ENCODE assay signal across 1 cellular context in genomic region chr10:43138757-43139241, GRCh38.
TF ChIP-seq lines count a peak whose summit lies in the region.

No MANE protein-coding gene starts in this region.

TF ChIP-seq in K562, 482 proteins besides CTCF, POLR2A, EP300 and RAD21 (continued from another document and continues in another):
- TF ChIP-seq, protein P1, sequence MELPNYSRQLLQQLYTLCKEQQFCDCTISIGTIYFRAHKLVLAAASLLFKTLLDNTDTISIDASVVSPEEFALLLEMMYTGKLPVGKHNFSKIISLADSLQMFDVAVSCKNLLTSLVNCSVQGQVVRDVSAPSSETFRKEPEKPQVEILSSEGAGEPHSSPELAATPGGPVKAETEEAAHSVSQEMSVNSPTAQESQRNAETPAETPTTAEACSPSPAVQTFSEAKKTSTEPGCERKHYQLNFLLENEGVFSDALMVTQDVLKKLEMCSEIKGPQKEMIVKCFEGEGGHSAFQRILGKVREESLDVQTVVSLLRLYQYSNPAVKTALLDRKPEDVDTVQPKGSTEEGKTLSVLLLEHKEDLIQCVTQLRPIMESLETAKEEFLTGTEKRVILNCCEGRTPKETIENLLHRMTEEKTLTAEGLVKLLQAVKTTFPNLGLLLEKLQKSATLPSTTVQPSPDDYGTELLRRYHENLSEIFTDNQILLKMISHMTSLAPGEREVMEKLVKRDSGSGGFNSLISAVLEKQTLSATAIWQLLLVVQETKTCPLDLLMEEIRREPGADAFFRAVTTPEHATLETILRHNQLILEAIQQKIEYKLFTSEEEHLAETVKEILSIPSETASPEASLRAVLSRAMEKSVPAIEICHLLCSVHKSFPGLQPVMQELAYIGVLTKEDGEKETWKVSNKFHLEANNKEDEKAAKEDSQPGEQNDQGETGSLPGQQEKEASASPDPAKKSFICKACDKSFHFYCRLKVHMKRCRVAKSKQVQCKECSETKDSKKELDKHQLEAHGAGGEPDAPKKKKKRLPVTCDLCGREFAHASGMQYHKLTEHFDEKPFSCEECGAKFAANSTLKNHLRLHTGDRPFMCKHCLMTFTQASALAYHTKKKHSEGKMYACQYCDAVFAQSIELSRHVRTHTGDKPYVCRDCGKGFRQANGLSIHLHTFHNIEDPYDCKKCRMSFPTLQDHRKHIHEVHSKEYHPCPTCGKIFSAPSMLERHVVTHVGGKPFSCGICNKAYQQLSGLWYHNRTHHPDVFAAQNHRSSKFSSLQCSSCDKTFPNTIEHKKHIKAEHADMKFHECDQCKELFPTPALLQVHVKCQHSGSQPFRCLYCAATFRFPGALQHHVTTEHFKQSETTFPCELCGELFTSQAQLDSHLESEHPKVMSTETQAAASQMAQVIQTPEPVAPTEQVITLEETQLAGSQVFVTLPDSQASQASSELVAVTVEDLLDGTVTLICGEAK (IDR thresholded peaks at IDR 0.05) = peak; percentile 29; the same call in 1 of the 2 replicates
- TF ChIP-seq, protein P1 (CRISPR knock-in tag; IDR thresholded peaks at IDR 0.05) = no peak
- no peak for TF ChIP-seq SRSF7 (optimal IDR thresholded peaks at IDR 0.05; ENCODE audit: low read depth, low read length)
- TF ChIP-seq DIDO1 (tag; IDR thresholded peaks at IDR 0.05; ENCODE audit: low read depth) = no peak
- TF ChIP-seq POLR2B (IDR thresholded peaks at IDR 0.05; ENCODE audit: low read depth, partially characterized antibody) = no peak
- TF ChIP-seq, protein P2, sequence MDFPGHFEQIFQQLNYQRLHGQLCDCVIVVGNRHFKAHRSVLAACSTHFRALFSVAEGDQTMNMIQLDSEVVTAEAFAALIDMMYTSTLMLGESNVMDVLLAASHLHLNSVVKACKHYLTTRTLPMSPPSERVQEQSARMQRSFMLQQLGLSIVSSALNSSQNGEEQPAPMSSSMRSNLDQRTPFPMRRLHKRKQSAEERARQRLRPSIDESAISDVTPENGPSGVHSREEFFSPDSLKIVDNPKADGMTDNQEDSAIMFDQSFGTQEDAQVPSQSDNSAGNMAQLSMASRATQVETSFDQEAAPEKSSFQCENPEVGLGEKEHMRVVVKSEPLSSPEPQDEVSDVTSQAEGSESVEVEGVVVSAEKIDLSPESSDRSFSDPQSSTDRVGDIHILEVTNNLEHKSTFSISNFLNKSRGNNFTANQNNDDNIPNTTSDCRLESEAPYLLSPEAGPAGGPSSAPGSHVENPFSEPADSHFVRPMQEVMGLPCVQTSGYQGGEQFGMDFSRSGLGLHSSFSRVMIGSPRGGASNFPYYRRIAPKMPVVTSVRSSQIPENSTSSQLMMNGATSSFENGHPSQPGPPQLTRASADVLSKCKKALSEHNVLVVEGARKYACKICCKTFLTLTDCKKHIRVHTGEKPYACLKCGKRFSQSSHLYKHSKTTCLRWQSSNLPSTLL (IDR thresholded peaks at IDR 0.05) = no peak
- no peak for TF ChIP-seq HNRNPUL1 (IDR thresholded peaks at IDR 0.05; ENCODE audit: low read length)
- TF ChIP-seq SRSF9 (IDR thresholded peaks at IDR 0.05; ENCODE audit: borderline replicate concordance, low read depth, low read length) = no peak
- no peak for TF ChIP-seq PHB (CRISPR knock-in tag; IDR thresholded peaks at IDR 0.05)
- peak; percentile 64; the same call in 1 of the 2 replicates for TF ChIP-seq HDAC2 (IDR thresholded peaks at IDR 0.05)
- TF ChIP-seq JUN (IDR thresholded peaks at IDR 0.05; ENCODE audit: borderline replicate concordance, low read depth, low read length) = no peak
- no peak for TF ChIP-seq JUN (CRISPR knock-in tag; IDR thresholded peaks at IDR 0.05; ENCODE audit: borderline replicate concordance)
- TF ChIP-seq SMARCE1 (IDR thresholded peaks at IDR 0.05) = 0 out of 2 replicates have a peak, but pooled peaks have one; percentile 24
- no peak for TF ChIP-seq ILF3 (IDR thresholded peaks at IDR 0.05; ENCODE audit: borderline replicate concordance)
- TF ChIP-seq, protein P3, sequence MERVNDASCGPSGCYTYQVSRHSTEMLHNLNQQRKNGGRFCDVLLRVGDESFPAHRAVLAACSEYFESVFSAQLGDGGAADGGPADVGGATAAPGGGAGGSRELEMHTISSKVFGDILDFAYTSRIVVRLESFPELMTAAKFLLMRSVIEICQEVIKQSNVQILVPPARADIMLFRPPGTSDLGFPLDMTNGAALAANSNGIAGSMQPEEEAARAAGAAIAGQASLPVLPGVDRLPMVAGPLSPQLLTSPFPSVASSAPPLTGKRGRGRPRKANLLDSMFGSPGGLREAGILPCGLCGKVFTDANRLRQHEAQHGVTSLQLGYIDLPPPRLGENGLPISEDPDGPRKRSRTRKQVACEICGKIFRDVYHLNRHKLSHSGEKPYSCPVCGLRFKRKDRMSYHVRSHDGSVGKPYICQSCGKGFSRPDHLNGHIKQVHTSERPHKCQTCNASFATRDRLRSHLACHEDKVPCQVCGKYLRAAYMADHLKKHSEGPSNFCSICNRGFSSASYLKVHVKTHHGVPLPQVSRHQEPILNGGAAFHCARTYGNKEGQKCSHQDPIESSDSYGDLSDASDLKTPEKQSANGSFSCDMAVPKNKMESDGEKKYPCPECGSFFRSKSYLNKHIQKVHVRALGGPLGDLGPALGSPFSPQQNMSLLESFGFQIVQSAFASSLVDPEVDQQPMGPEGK (CRISPR knock-in tag; IDR thresholded peaks at IDR 0.05; ENCODE audit: borderline replicate concordance) = no peak
- TF ChIP-seq ZNF699 (CRISPR knock-in tag; IDR thresholded peaks at IDR 0.05; ENCODE audit: insufficient replicate concordance) = no peak
- TF ChIP-seq MLLT1 (IDR thresholded peaks at IDR 0.05) = 0 out of 4 replicates have a peak, but pooled peaks of 1 of the 2 experiments have one; percentile 33
- no peak for TF ChIP-seq ZFP36 (IDR thresholded peaks at IDR 0.05; ENCODE audit: low read depth, low read length, partially characterized antibody)
- no peak for TF ChIP-seq XRCC5 (IDR thresholded peaks at IDR 0.05; ENCODE audit: low read depth, low read length)
- TF ChIP-seq MECOM (CRISPR knock-in tag; IDR thresholded peaks at IDR 0.05) = 0 out of 2 replicates have a peak, but pooled peaks have one; percentile 0
- TF ChIP-seq PKNOX1 (IDR thresholded peaks at IDR 0.05) = no peak
- 0 out of 2 replicates have a peak, but pooled peaks have one; percentile 34 for TF ChIP-seq DPF2 (IDR thresholded peaks at IDR 0.05)
- TF ChIP-seq KDM2B (CRISPR knock-in tag; IDR thresholded peaks at IDR 0.05) = no peak
- TF ChIP-seq CEBPG (CRISPR knock-in tag; IDR thresholded peaks at IDR 0.05) = no peak
- TF ChIP-seq CEBPG (tag; conservative IDR thresholded peaks at IDR 0.05 in 1 of 2, IDR thresholded peaks at IDR 0.05 in 1 of 2) = no peak
- TF ChIP-seq ZNF408 (CRISPR knock-in tag; IDR thresholded peaks at IDR 0.05; ENCODE audit: low read depth) = no peak
- TF ChIP-seq ZEB2 (IDR thresholded peaks at IDR 0.05) = peak; percentile 39; the same call in 1 of the 2 replicates
- TF ChIP-seq LCOR (CRISPR knock-in tag; IDR thresholded peaks at IDR 0.05) = 0 out of 2 replicates have a peak, but pooled peaks have one; percentile 23
- TF ChIP-seq NKRF (IDR thresholded peaks at IDR 0.05; ENCODE audit: borderline replicate concordance) = no peak
- TF ChIP-seq ZNF592 (IDR thresholded peaks at IDR 0.05) = no peak
- TF ChIP-seq U2AF1 (optimal IDR thresholded peaks at IDR 0.05; ENCODE audit: low read depth, low read length) = no peak
- TF ChIP-seq ZNF316 (IDR thresholded peaks at IDR 0.05) = no peak
